In the genomic region with DNA sequence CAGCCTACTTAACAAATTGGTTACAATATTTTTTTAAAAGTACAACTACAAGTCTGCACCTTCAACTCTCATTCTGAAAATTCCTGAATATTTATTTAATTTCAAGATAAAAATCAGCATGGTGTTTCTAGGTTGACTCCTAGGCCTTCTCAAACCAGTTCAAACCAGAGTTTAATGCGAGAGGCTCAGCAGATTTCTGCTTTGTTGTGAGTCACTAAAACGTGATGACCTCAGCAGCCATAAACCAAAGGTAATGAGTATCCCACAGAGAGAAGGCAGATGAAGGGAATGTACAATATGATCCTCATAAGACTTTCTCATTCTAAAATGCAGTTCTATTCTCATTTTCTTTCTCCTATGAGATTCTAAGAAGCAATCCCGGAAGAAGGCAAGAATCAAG, we compare ENCODE assay signal across 8 cellular contexts. TPM values are rescaled to one million over a fixed set of nuclear protein-coding genes. Genes with fewer than 3 reads are reported as not detected.
A peak's percentile ranks its signal among the peaks of the same experiment; 100 is the strongest.
DNase-seq lines count a peak whose midpoint lies in the region; ATAC-seq, FAIRE-seq and TF ChIP-seq lines count a peak whose summit lies in the region.

No MANE protein-coding gene starts in this region.

- H3K36me3 ChIP-seq in IMR-90 (ENCODE audit: control insufficient read depth, insufficient read depth, low read length) (peaks cover 16% of the 10 kb centered on the region), aorta (ENCODE audit: control insufficient read depth in 1 of 2, insufficient read depth in 2 of 2, low read length in 1 of 2) (peaks cover 0 to 2% of the 10 kb centered on the region in 2 donors)

- in situ Hi-C loops in Caki2 (cut with HindIII; ENCODE audit: low pct_unique_long_range_greater_than_20kb, low sequenced_read_pairs) (no loop called here), IMR-90 (cut with MboI; ENCODE audit: low sequenced_read_pairs) (no loop called here)

- H2BK120ac ChIP-seq in IMR-90 (ENCODE audit: low read depth, low read length) = no peak overlapping the region

- no peak overlapping the region for H4K5ac ChIP-seq in IMR-90 (ENCODE audit: low read depth, low read length)

- peaks cover 24% of the 10 kb centered on the region; the same call in 1 of the 2 replicates for H4K20me1 ChIP-seq in IMR-90 (ENCODE audit: insufficient read depth, low read length)

- WGBS in IMR-90 (ENCODE audit: extremely low coverage in 2 of 2, insufficient read length in 1 of 2), 2 experiments = no CpG with 5 or more reads among the region's 3 CpGs
- 34 to 40% methylated on average over 3 of the region's 3 CpGs for WGBS in aorta, 2 donors

- H3K27ac ChIP-seq in IMR-90 (ENCODE audit: insufficient read depth, low read length) (peak overlapping the region; percentile 71; the same call in 1 of the 2 replicates), aorta (ENCODE audit: low read depth in 1 of 2, low read length in 2 of 2) (no peak overlapping the region)

- peak overlapping the region; percentile 91 for H3K4me3 Mint-ChIP-seq in T-helper 2 cell treated with Interferon-gamma antibody and Interleukin-4, amounts not matched to agents 5 μg/mL and 100 μg/mL, for 36 hours
- H3K4me3 Mint-ChIP-seq in osteocyte (ENCODE audit: unreplicated experiment) = peak overlapping the region; percentile 85

- peak; percentile 38 for ATAC-seq in IMR-90 (ENCODE audit: low read depth)
- ATAC-seq in GM21528 (IDR thresholded peaks at IDR 0.05; ENCODE audit: low FRiP score, unreplicated experiment) = no peak
- no peak for ATAC-seq in GM21723 (IDR thresholded peaks at IDR 0.05; ENCODE audit: unreplicated experiment)
- no peak for ATAC-seq in aorta (ENCODE audit: low FRiP score)

- no peak overlapping the region for H2AK9ac ChIP-seq in IMR-90 (replicated peaks; ENCODE audit: low read depth, low read length, poor library complexity)

- H3K9me3 Mint-ChIP-seq in T-helper 2 cell treated with Interferon-gamma antibody and Interleukin-4, amounts not matched to agents 5 μg/mL and 100 μg/mL, for 36 hours = peaks cover 6% of the 10 kb centered on the region
- no peaks in the 10 kb centered on the region for H3K9me3 Mint-ChIP-seq in osteocyte (ENCODE audit: unreplicated experiment)

- peaks cover 8% of the 10 kb centered on the region; the same call in 1 of the 2 replicates for H3K9me1 ChIP-seq in IMR-90 (ENCODE audit: insufficient read depth, low read length)

- TF ChIP-seq CTCF in IMR-90 (conservative IDR thresholded peaks at IDR 0.05; ENCODE audit: low read depth, low read length) = no peak
- TF ChIP-seq CTCF in osteocyte (IDR thresholded peaks at IDR 0.05) = no peak

- H3K56ac ChIP-seq in IMR-90 (ENCODE audit: extremely low read depth, insufficient read depth, low read length) = no peak overlapping the region

- H3K36me3 Mint-ChIP-seq in T-helper 2 cell treated with Interferon-gamma antibody and Interleukin-4, amounts not matched to agents 5 μg/mL and 100 μg/mL, for 36 hours (ENCODE audit: low read depth) = peaks cover 29% of the 10 kb centered on the region
- H3K36me3 Mint-ChIP-seq in osteocyte (ENCODE audit: unreplicated experiment) = peaks cover 10% of the 10 kb centered on the region

- H3K4ac ChIP-seq in IMR-90 (ENCODE audit: low read depth, low read length) = no peak overlapping the region

- peak overlapping the region; percentile 89; the same call in 1 of the 2 replicates for H3K4me3 ChIP-seq in IMR-90 (ENCODE audit: insufficient read depth, low read depth, low read length)
- H3K4me3 ChIP-seq in aorta (ENCODE audit: low read length in 2 of 2) = peak overlapping the region in 1 of 2 donors; percentile 93

- intact Hi-C loops in IMR-90 (cut with micrococcal nuclease) = loop anchor here (2.0 kb wide), 2 partner anchors 57 to 67 kb away; no protein-coding TSS in a partner anchor
- intact Hi-C loops in aorta (cut with DNase I) = loop anchor here in 1 of 2 donors (5.0 kb wide), 1 partner anchor 72 kb away; the partner anchor contains the start of gene PWP1

- peaks cover 3% of the 10 kb centered on the region for H3K4me1 ChIP-seq in IMR-90 (ENCODE audit: control insufficient read depth, insufficient read depth, low read length)
- peaks cover 3% of the 10 kb centered on the region in 2 donors for H3K4me1 ChIP-seq in aorta (ENCODE audit: control insufficient read depth in 1 of 2, insufficient read depth in 2 of 2, low read length in 2 of 2)

- no peaks in the 10 kb centered on the region for H3K9me3 ChIP-seq in IMR-90 (ENCODE audit: control insufficient read depth, insufficient read depth, low read length)
- H3K9me3 ChIP-seq in aorta (ENCODE audit: control insufficient read depth, low read length) = no peaks in the 10 kb centered on the region

- no peak overlapping the region for H2AFZ ChIP-seq in IMR-90 (replicated peaks; ENCODE audit: low read length, poor library complexity)

- H3K4me2 ChIP-seq in IMR-90 (ENCODE audit: low read depth, low read length) = peak overlapping the region; percentile 96

- POLR2A ChIA-PET in IMR-90 (lab: Charles Lee; ENCODE audit: unreplicated experiment) = no interaction called here

- H3K27me3 ChIP-seq in IMR-90 (ENCODE audit: control insufficient read depth, insufficient read depth, low read length) (no peaks in the 10 kb centered on the region), aorta (ENCODE audit: control insufficient read depth in 1 of 2, insufficient read depth in 2 of 2, low read length in 1 of 2) (no peaks in the 10 kb centered on the region)

- H2AK5ac ChIP-seq in IMR-90 (ENCODE audit: low read depth, low read length) = no peak overlapping the region

- H3K9ac ChIP-seq in IMR-90 (ENCODE audit: low read depth, low read length) = peak overlapping the region; percentile 72

- H3K79me1 ChIP-seq in IMR-90 (ENCODE audit: low read depth in 1 of 2, low read length in 2 of 2) = peaks cover 13 to 18% of the 10 kb centered on the region in 2 experiments; a peak in 3 of 4 replicates

- dilution Hi-C loops in IMR-90 (cut with HindIII; ENCODE audit: low sequenced_read_pairs, unreplicated experiment) = no loop called here

- H2BK5ac ChIP-seq in IMR-90 (ENCODE audit: low read depth, low read length, poor library complexity, severe bottlenecking) = peak overlapping the region; percentile 67

- H3K18ac ChIP-seq in IMR-90 (ENCODE audit: low read depth, low read length) = no peak overlapping the region

- no TSS peak for BruUV-seq in IMR-90 (replicated peaks; lab: Mats Ljungman, UMichigan)

- TF ChIP-seq POLR2A in IMR-90 (IDR thresholded peaks at IDR 0.05; ENCODE audit: low read depth, low read length) = no peak

- H4K8ac ChIP-seq in IMR-90 (ENCODE audit: low read depth in 2 of 2, low read length in 2 of 2) = no peak overlapping the region; a peak in 1 of 4 replicates

- peak; percentile 62 for DNase-seq in Caki2 (ENCODE audit: low read depth)
- DNase-seq in IMR-90 = peak; percentile 90
- DNase-seq in T-helper 2 cell treated with Interferon-gamma antibody and Interleukin-4, amounts not matched to agents 5 μg/mL and 100 μg/mL, for 36 hours (ENCODE audit: low spot score) = peak; percentile 37
- DNase-seq in osteocyte (ENCODE audit: extremely low spot score, unreplicated experiment) = no peak
- DNase-seq in aorta = no peak

- FAIRE-seq in endometrium (lab: Jason Lieb, UNC) = peak; percentile 31

- no peak overlapping the region for H3K14ac ChIP-seq in IMR-90 (replicated peaks; ENCODE audit: low read depth, low read length)

- no peak overlapping the region for H2BK20ac ChIP-seq in IMR-90 (ENCODE audit: low read depth, low read length)

- peaks cover 3% of the 10 kb centered on the region for H3K27me3 Mint-ChIP-seq in T-helper 2 cell treated with Interferon-gamma antibody and Interleukin-4, amounts not matched to agents 5 μg/mL and 100 μg/mL, for 36 hours (ENCODE audit: low read depth)
- H3K27me3 Mint-ChIP-seq in osteocyte (ENCODE audit: unreplicated experiment) = peaks cover 9% of the 10 kb centered on the region

- H3K27ac Mint-ChIP-seq in T-helper 2 cell treated with Interferon-gamma antibody and Interleukin-4, amounts not matched to agents 5 μg/mL and 100 μg/mL, for 36 hours = peak overlapping the region; percentile 88
- H3K27ac Mint-ChIP-seq in osteocyte (ENCODE audit: unreplicated experiment) = peak overlapping the region; percentile 80

- CTCF ChIA-PET in IMR-90 (lab: Yijun Ruan, JAX) = interaction anchor here (1.3 kb wide), 1 partner anchor 9 kb away, joined by 3 read pairs; no protein-coding TSS in a partner anchor

- H4K91ac ChIP-seq in IMR-90 (ENCODE audit: insufficient read depth, low read depth, low read length) = no peak overlapping the region

- no peak overlapping the region for H3K23ac ChIP-seq in IMR-90 (ENCODE audit: low read depth, low read length)

- no peak for TF ChIP-seq RAD21 in IMR-90 (IDR thresholded peaks at IDR 0.05; ENCODE audit: low read length)

- H2BK15ac ChIP-seq in IMR-90 (ENCODE audit: low read depth, low read length) = no peak overlapping the region

- H3K4me1 Mint-ChIP-seq in T-helper 2 cell treated with Interferon-gamma antibody and Interleukin-4, amounts not matched to agents 5 μg/mL and 100 μg/mL, for 36 hours (ENCODE audit: low read depth) = peaks cover 29% of the 10 kb centered on the region
- H3K4me1 Mint-ChIP-seq in osteocyte (ENCODE audit: unreplicated experiment) = peaks cover 25% of the 10 kb centered on the region

TF ChIP-seq in IMR-90, 13 proteins besides CTCF, POLR2A, EP300 and RAD21 (continues in another document):
- TF ChIP-seq, protein P1, sequence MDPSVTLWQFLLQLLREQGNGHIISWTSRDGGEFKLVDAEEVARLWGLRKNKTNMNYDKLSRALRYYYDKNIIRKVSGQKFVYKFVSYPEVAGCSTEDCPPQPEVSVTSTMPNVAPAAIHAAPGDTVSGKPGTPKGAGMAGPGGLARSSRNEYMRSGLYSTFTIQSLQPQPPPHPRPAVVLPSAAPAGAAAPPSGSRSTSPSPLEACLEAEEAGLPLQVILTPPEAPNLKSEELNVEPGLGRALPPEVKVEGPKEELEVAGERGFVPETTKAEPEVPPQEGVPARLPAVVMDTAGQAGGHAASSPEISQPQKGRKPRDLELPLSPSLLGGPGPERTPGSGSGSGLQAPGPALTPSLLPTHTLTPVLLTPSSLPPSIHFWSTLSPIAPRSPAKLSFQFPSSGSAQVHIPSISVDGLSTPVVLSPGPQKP (IDR thresholded peaks at IDR 0.05; ENCODE audit: borderline replicate concordance, low read depth, low read length) = no peak
- no peak for TF ChIP-seq MXI1 (IDR thresholded peaks at IDR 0.05; ENCODE audit: borderline replicate concordance, low read depth, low read length)

RNA-seq across cellular contexts. Expression of gene PRDM4, which starts 1.5 kb away (rescaled TPM):
- 16.9 and 22.9 TPM in 2 replicates for total RNA-seq in Caki2 (2014; rRNA removed; shearing (Covaris generic); ENCODE audit: low replicate concordance)
- total RNA-seq in IMR-90 (2012; rRNA removed) (26.1 and 26.7 TPM in 2 replicates), osteocyte (22.5 and 24.5 TPM in 2 replicates), aorta (10 to 100 TPM; 26.2 to 26.7 TPM)
- polyA plus RNA-seq in IMR-90 (2012; rRNA removed) (18.1 and 20.1 TPM in 2 replicates), aorta (10 to 100 TPM; 11.1 to 16.4 TPM)
- 9.4 and 10.3 TPM in 2 replicates for polyA plus RNA-seq in IMR-90 (2012; cell fraction: cytosol; rRNA removed)
- polyA plus RNA-seq in IMR-90 (2012; cell fraction: nucleus; rRNA removed; ENCODE audit: low replicate concordance) = 12.3 and 31.3 TPM in 2 replicates

RNA-seq across cellular contexts. Expression of gene ASCL4, which starts 15.1 kb away (rescaled TPM):
- not detected in 2 replicates for total RNA-seq in Caki2 (2014; rRNA removed; shearing (Covaris generic); ENCODE audit: low replicate concordance)
- total RNA-seq in IMR-90 (2012; rRNA removed) = not detected in 2 replicates
- not detected in 2 replicates for polyA plus RNA-seq in IMR-90 (2012; rRNA removed)
- not detected in 2 replicates for polyA plus RNA-seq in IMR-90 (2012; cell fraction: cytosol; rRNA removed)
- polyA plus RNA-seq in IMR-90 (2012; cell fraction: nucleus; rRNA removed; ENCODE audit: low replicate concordance) = not detected in 2 replicates
- total RNA-seq in osteocyte = not detected in 2 replicates
- not detected for total RNA-seq in aorta
- not detected for polyA plus RNA-seq in aorta

Comparison
In these comparisons a context has a peak if more than half of its experiments do, and no peak if none do; other contexts are left out.
1. DNase-seq: peak in Caki2 (single experiment), IMR-90 (single experiment) and T-helper 2 cell treated with Interferon-gamma antibody and Interleukin-4, amounts not matched to agents 5 μg/mL and 100 μg/mL, for 36 hours (single experiment); none in osteocyte (single experiment) and aorta (0 of 2).